Comparison of ENCODE assay signal across 8 cellular contexts in genomic region chr3:56915969-56916586, GRCh38.
DNase-seq lines count a peak whose midpoint lies in the region; ATAC-seq and TF ChIP-seq lines count a peak whose summit lies in the region.

No MANE protein-coding gene starts in this region.

- H3K9ac ChIP-seq in IMR-90 (ENCODE audit: low read depth, low read length) = no peak overlapping the region

- in situ Hi-C loops in IMR-90 (cut with MboI; ENCODE audit: low sequenced_read_pairs) = no loop called here

- CTCF ChIA-PET in IMR-90 (lab: Yijun Ruan, JAX) = no interaction called here
- CTCF ChIA-PET in activated CD4-positive, alpha-beta T cell treated with anti-CD3 and anti-CD28 coated beads for 36 hours (lab: Charles Lee) = interaction anchor here (0.6 to 4.3 kb wide), 19 partner anchors 10 to 1693 kb away, joined by 3 to 48 read pairs (median 4); no protein-coding TSS in a partner anchor

- peak overlapping the region; percentile 73 for H3K4me3 Mint-ChIP-seq in activated CD4-positive, alpha-beta T cell treated with anti-CD3 and anti-CD28 coated beads for 36 hours

- H3K4me3 ChIP-seq in IMR-90 (ENCODE audit: insufficient read depth, low read depth, low read length) (no peak overlapping the region), esophagus (ENCODE audit: low read depth in 1 of 2, low read length in 2 of 2) (peak overlapping the region in 1 of 2 donors; percentile 22)

- no peak overlapping the region for H2BK15ac ChIP-seq in IMR-90 (ENCODE audit: low read depth, low read length)

- H2BK5ac ChIP-seq in IMR-90 (ENCODE audit: low read depth, low read length, poor library complexity, severe bottlenecking) = no peak overlapping the region

- H3K27me3 ChIP-seq in IMR-90 (ENCODE audit: control insufficient read depth, insufficient read depth, low read length) = peaks cover 3% of the 10 kb centered on the region
- H3K27me3 ChIP-seq in esophagus (ENCODE audit: control insufficient read depth in 1 of 2, insufficient read depth in 2 of 2, low read length in 2 of 2) = no peaks in the 10 kb centered on the region

- no peaks in the 10 kb centered on the region for H3K79me1 ChIP-seq in IMR-90 (ENCODE audit: low read depth in 1 of 2, low read length in 2 of 2)

- H3K4me1 ChIP-seq in IMR-90 (ENCODE audit: control insufficient read depth, insufficient read depth, low read length) = no peaks in the 10 kb centered on the region
- H3K4me1 ChIP-seq in esophagus (ENCODE audit: control insufficient read depth in 2 of 2, insufficient read depth in 2 of 2, low read length in 1 of 2) = no peaks in the 10 kb centered on the region

- no peak overlapping the region for H3K18ac ChIP-seq in IMR-90 (ENCODE audit: low read depth, low read length)

- H3K27ac ChIP-seq in IMR-90 (ENCODE audit: insufficient read depth, low read length) (no peak overlapping the region), esophagus (ENCODE audit: low read depth in 2 of 2, low read length in 1 of 2) (peak overlapping the region; percentile 24 to 62)

- H3K14ac ChIP-seq in IMR-90 (replicated peaks; ENCODE audit: low read depth, low read length) = no peak overlapping the region

- no peak overlapping the region for H2AK5ac ChIP-seq in IMR-90 (ENCODE audit: low read depth, low read length)

- H3K36me3 Mint-ChIP-seq in activated CD4-positive, alpha-beta T cell treated with anti-CD3 and anti-CD28 coated beads for 36 hours (ENCODE audit: low read depth) = peaks cover 3% of the 10 kb centered on the region

- no peaks in the 10 kb centered on the region for H3K36me3 ChIP-seq in IMR-90 (ENCODE audit: control insufficient read depth, insufficient read depth, low read length)
- H3K36me3 ChIP-seq in esophagus (ENCODE audit: control insufficient read depth in 2 of 2, insufficient read depth in 2 of 2, low read length in 1 of 2) = peaks cover 0 to 4% of the 10 kb centered on the region in 2 donors

- no peak for TF ChIP-seq RAD21 in IMR-90 (IDR thresholded peaks at IDR 0.05; ENCODE audit: low read length)

- TF ChIP-seq POLR2A in IMR-90 (IDR thresholded peaks at IDR 0.05; ENCODE audit: low read depth, low read length) = no peak

- POLR2A ChIA-PET in IMR-90 (lab: Charles Lee; ENCODE audit: unreplicated experiment) = no interaction called here
- POLR2A ChIA-PET in activated CD4-positive, alpha-beta T cell treated with anti-CD3 and anti-CD28 coated beads for 36 hours (lab: Charles Lee) = interaction anchor here (0.6 to 2.0 kb wide), 8 partner anchors 40 to 678 kb away, joined by 3 to 10 read pairs (median 3); no protein-coding TSS in a partner anchor

- intact Hi-C loops in Right ventricle myocardium inferior (cut with DNase I) (no loop called here), cardiac septum (cut with DNase I) (loop anchor here (10.0 kb wide), 1 partner anchor 61 kb away; no protein-coding TSS in a partner anchor), IMR-90 (cut with micrococcal nuclease) (no loop called here)
- intact Hi-C loops in activated CD4-positive, alpha-beta T cell treated with anti-CD3 and anti-CD28 coated beads for 36 hours (cut with DNase I, micrococcal nuclease) = loop anchor here (1.0 to 10.0 kb wide), 15 partner anchors 15 to 309 kb away; partner anchors contain the start of genes APPL1 (in 1 of the 2) and ARHGEF3 (in 1 of the 2)

- peak; percentile 60 for ATAC-seq in Right ventricle myocardium inferior
- no peak for ATAC-seq in IMR-90 (ENCODE audit: low read depth)
- ATAC-seq in activated CD4-positive, alpha-beta T cell treated with anti-CD3 and anti-CD28 coated beads for 36 hours = peak; percentile 86

- no peaks in the 10 kb centered on the region for H3K9me1 ChIP-seq in IMR-90 (ENCODE audit: insufficient read depth, low read length)

- H3K56ac ChIP-seq in IMR-90 (ENCODE audit: extremely low read depth, insufficient read depth, low read length) = no peak overlapping the region

- dilution Hi-C loops in IMR-90 (cut with HindIII; ENCODE audit: low sequenced_read_pairs, unreplicated experiment) = no loop called here

- H3K23ac ChIP-seq in IMR-90 (ENCODE audit: low read depth, low read length) = no peak overlapping the region

- peaks cover 68% of the 10 kb centered on the region for H3K4me1 Mint-ChIP-seq in activated CD4-positive, alpha-beta T cell treated with anti-CD3 and anti-CD28 coated beads for 36 hours

- peak overlapping the region; percentile 79 for H3K27ac Mint-ChIP-seq in activated CD4-positive, alpha-beta T cell treated with anti-CD3 and anti-CD28 coated beads for 36 hours

- no peaks in the 10 kb centered on the region for H3K27me3 Mint-ChIP-seq in activated CD4-positive, alpha-beta T cell treated with anti-CD3 and anti-CD28 coated beads for 36 hours

- BruUV-seq in IMR-90 (replicated peaks; lab: Mats Ljungman, UMichigan) = no TSS peak

- no peak overlapping the region for H4K91ac ChIP-seq in IMR-90 (ENCODE audit: insufficient read depth, low read depth, low read length)

- 60% methylated on average over 1 of the region's 16 CpGs; no CpG with 5 or more reads in 1 of the 2 experiments for WGBS in IMR-90 (ENCODE audit: extremely low coverage in 2 of 2, insufficient read length in 1 of 2), 2 experiments
- WGBS in esophagus, 2 donors = 59 to 67% methylated on average over 16 of the region's 16 CpGs

- no peak for TF ChIP-seq CTCF in IMR-90 (conservative IDR thresholded peaks at IDR 0.05; ENCODE audit: low read depth, low read length)

- no peak overlapping the region for H4K8ac ChIP-seq in IMR-90 (ENCODE audit: low read depth in 2 of 2, low read length in 2 of 2)

- H3K9me3 Mint-ChIP-seq in activated CD4-positive, alpha-beta T cell treated with anti-CD3 and anti-CD28 coated beads for 36 hours (ENCODE audit: low read depth) = no peaks in the 10 kb centered on the region

- H3K9me3 ChIP-seq in IMR-90 (ENCODE audit: control insufficient read depth, insufficient read depth, low read length) (no peaks in the 10 kb centered on the region), esophagus (ENCODE audit: control insufficient read depth in 2 of 2, insufficient read depth in 1 of 2, low read depth in 1 of 2, low read length in 1 of 2) (no peaks in the 10 kb centered on the region)

- no peak overlapping the region for H3K4ac ChIP-seq in IMR-90 (ENCODE audit: low read depth, low read length)

- peak overlapping the region; percentile 41 for H2AFZ ChIP-seq in IMR-90 (replicated peaks; ENCODE audit: low read length, poor library complexity)

- H4K20me1 ChIP-seq in IMR-90 (ENCODE audit: insufficient read depth, low read length) = no peaks in the 10 kb centered on the region

- no peak overlapping the region for H2BK120ac ChIP-seq in IMR-90 (ENCODE audit: low read depth, low read length)

- peak; percentile 69 for DNase-seq in Right ventricle myocardium inferior (ENCODE audit: missing footprints)
- DNase-seq in cardiac septum (ENCODE audit: low spot score) = no peak
- no peak for DNase-seq in IMR-90
- DNase-seq in activated CD4-positive, alpha-beta T cell treated with anti-CD3 and anti-CD28 coated beads for 36 hours = peak; percentile 87
- peak; percentile 59 for DNase-seq in stimulated activated CD4-positive, alpha-beta T cell treated with anti-CD3 and anti-CD28 coated beads, Interleukin-4, amount 100 ng/mL, for 1 hour
- DNase-seq in anterior cingulate cortex (lab: John Stamatoyannopoulos, UW) = no peak
- no peak for DNase-seq in AG08395 (ENCODE audit: low spot score)

- H2BK20ac ChIP-seq in IMR-90 (ENCODE audit: low read depth, low read length) = no peak overlapping the region

- no peak overlapping the region for H4K5ac ChIP-seq in IMR-90 (ENCODE audit: low read depth, low read length)

- peak overlapping the region; percentile 72 for H2AK9ac ChIP-seq in IMR-90 (replicated peaks; ENCODE audit: low read depth, low read length, poor library complexity)

- no peak overlapping the region for H3K4me2 ChIP-seq in IMR-90 (ENCODE audit: low read depth, low read length)

TF ChIP-seq in IMR-90, 13 proteins besides CTCF, POLR2A, EP300 and RAD21:
- TF ChIP-seq FOS (IDR thresholded peaks at IDR 0.05; ENCODE audit: low read depth, low read length) (no peak), BHLHE40 (IDR thresholded peaks at IDR 0.05; ENCODE audit: low read depth, low read length) (no peak), CHD1 (IDR thresholded peaks at IDR 0.05; ENCODE audit: low read depth, low read length) (no peak), RCOR1 (IDR thresholded peaks at IDR 0.05; ENCODE audit: insufficient replicate concordance, low read length) (no peak), USF2 (IDR thresholded peaks at IDR 0.05; ENCODE audit: low read depth, low read length) (no peak), MXI1 (IDR thresholded peaks at IDR 0.05; ENCODE audit: borderline replicate concordance, low read depth, low read length) (no peak), MAZ (IDR thresholded peaks at IDR 0.05; ENCODE audit: borderline replicate concordance, low read depth, low read length) (no peak), ELK1 (IDR thresholded peaks at IDR 0.05; ENCODE audit: borderline replicate concordance, low read depth, low read length) (no peak), MAFK (IDR thresholded peaks at IDR 0.05; ENCODE audit: low read depth, low read length) (no peak), SMC3 (IDR thresholded peaks at IDR 0.05; ENCODE audit: low read depth, low read length) (no peak)

Comparison
In these comparisons a context has a peak if more than half of its experiments do, and no peak if none do; other contexts are left out.
1. DNase-seq: peak in Right ventricle myocardium inferior (single experiment), activated CD4-positive, alpha-beta T cell treated with anti-CD3 and anti-CD28 coated beads for 36 hours (single experiment) and stimulated activated CD4-positive, alpha-beta T cell treated with anti-CD3 and anti-CD28 coated beads, Interleukin-4, amount 100 ng/mL, for 1 hour (single experiment); none in cardiac septum (single experiment), IMR-90 (single experiment), anterior cingulate cortex (0 of 58) and AG08395 (single experiment).
2. intact Hi-C loops: an anchor here in cardiac septum (10.0 kb wide) and activated CD4-positive, alpha-beta T cell treated with anti-CD3 and anti-CD28 coated beads for 36 hours (1.0 to 10.0 kb wide); none called in Right ventricle myocardium inferior and IMR-90.